In the genomic region with DNA sequence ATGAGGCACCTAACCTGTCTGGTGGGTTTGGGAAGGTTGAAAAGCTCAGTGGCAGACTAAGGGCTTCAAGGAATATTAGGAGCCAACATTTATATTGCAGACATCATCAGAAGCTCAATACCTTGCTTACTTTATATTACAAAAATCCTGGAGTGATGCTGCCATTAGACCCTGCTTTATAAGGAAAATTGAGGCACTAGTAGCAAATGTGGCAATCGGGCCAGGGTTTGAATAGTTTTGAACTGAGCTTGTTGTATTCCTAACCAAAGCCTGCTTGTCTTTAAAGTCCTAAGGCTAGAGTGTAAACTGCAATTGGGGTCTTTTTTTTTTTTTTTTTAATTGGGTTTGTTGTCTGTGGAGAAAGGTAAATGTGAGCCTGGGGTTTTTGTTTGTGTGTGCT, we compare ENCODE assay signal across 9 cellular contexts. TPM values are rescaled to one million over a fixed set of nuclear protein-coding genes. Genes with fewer than 3 reads are reported as not detected.
"Had no signal": no experiment of that assay in that cellular context is flagged by ENCODE, and none has a peak within 500 bp of the region (broad histone marks: within the 10 kb centered on the region; RNA-seq: fewer than 3 reads in every experiment).

No MANE protein-coding gene starts in this region.

- FAIRE-seq: H54, HTR-8/SVneo, K562 had no signal

- DNase-seq: GOT3, H9, HCEC 1CT, IMR-90, KG1 had no signal

- H3K4me3 Mint-ChIP-seq: H9 had no signal

- H3K4me3 ChIP-seq: K562 had no signal

- ATAC-seq: K562 had no signal

RNA-seq across cellular contexts. Expression of gene L1TD1, which starts 14.3 kb away (rescaled TPM):
- total RNA-seq: HT-29, IMR-90 had no signal
- polyA plus RNA-seq: IMR-90, K562 had no signal
